ENCODE assay signal across 2 cellular contexts in genomic region chr16:67015317-67015731, GRCh38.
TF ChIP-seq lines count a peak whose summit lies in the region.

No MANE protein-coding gene starts in this region.

TF ChIP-seq in HCT116, 20 proteins besides CTCF, POLR2A, EP300 and RAD21:
- TF ChIP-seq, protein P1, sequence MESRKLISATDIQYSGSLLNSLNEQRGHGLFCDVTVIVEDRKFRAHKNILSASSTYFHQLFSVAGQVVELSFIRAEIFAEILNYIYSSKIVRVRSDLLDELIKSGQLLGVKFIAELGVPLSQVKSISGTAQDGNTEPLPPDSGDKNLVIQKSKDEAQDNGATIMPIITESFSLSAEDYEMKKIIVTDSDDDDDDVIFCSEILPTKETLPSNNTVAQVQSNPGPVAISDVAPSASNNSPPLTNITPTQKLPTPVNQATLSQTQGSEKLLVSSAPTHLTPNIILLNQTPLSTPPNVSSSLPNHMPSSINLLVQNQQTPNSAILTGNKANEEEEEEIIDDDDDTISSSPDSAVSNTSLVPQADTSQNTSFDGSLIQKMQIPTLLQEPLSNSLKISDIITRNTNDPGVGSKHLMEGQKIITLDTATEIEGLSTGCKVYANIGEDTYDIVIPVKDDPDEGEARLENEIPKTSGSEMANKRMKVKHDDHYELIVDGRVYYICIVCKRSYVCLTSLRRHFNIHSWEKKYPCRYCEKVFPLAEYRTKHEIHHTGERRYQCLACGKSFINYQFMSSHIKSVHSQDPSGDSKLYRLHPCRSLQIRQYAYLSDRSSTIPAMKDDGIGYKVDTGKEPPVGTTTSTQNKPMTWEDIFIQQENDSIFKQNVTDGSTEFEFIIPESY (IDR thresholded peaks at IDR 0.05; ENCODE audit: extremely low read depth, insufficient replicate concordance, low read length) = no peak
- TF ChIP-seq POLR2AphosphoS5 (IDR thresholded peaks at IDR 0.05; ENCODE audit: low read depth, low read length) = no peak
- no peak for TF ChIP-seq ZNF274 (IDR thresholded peaks at IDR 0.05; ENCODE audit: low read depth, low read length)
- no peak for TF ChIP-seq SIN3A (IDR thresholded peaks at IDR 0.05; ENCODE audit: low read depth)
- no peak for TF ChIP-seq ZFX (IDR thresholded peaks at IDR 0.05)
- no peak for TF ChIP-seq ELF1 (IDR thresholded peaks at IDR 0.05; ENCODE audit: borderline replicate concordance, low read depth)
- no peak for TF ChIP-seq TCF7L2 (IDR thresholded peaks at IDR 0.05; ENCODE audit: borderline replicate concordance, extremely low read depth, insufficient read depth, insufficient read length)
- TF ChIP-seq SP1 (IDR thresholded peaks at IDR 0.05; ENCODE audit: low read depth) = no peak
- TF ChIP-seq YY1 (IDR thresholded peaks at IDR 0.05; ENCODE audit: extremely low read depth, insufficient replicate concordance, low read depth, low read length) = no peak
- TF ChIP-seq, protein P2, sequence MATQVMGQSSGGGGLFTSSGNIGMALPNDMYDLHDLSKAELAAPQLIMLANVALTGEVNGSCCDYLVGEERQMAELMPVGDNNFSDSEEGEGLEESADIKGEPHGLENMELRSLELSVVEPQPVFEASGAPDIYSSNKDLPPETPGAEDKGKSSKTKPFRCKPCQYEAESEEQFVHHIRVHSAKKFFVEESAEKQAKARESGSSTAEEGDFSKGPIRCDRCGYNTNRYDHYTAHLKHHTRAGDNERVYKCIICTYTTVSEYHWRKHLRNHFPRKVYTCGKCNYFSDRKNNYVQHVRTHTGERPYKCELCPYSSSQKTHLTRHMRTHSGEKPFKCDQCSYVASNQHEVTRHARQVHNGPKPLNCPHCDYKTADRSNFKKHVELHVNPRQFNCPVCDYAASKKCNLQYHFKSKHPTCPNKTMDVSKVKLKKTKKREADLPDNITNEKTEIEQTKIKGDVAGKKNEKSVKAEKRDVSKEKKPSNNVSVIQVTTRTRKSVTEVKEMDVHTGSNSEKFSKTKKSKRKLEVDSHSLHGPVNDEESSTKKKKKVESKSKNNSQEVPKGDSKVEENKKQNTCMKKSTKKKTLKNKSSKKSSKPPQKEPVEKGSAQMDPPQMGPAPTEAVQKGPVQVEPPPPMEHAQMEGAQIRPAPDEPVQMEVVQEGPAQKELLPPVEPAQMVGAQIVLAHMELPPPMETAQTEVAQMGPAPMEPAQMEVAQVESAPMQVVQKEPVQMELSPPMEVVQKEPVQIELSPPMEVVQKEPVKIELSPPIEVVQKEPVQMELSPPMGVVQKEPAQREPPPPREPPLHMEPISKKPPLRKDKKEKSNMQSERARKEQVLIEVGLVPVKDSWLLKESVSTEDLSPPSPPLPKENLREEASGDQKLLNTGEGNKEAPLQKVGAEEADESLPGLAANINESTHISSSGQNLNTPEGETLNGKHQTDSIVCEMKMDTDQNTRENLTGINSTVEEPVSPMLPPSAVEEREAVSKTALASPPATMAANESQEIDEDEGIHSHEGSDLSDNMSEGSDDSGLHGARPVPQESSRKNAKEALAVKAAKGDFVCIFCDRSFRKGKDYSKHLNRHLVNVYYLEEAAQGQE (IDR thresholded peaks at IDR 0.05; ENCODE audit: low read depth) = no peak
- TF ChIP-seq EZH2 (IDR thresholded peaks at IDR 0.05) = no peak
- no peak for TF ChIP-seq SRF (IDR thresholded peaks at IDR 0.05; ENCODE audit: low read depth)
- no peak for TF ChIP-seq CEBPB (IDR thresholded peaks at IDR 0.05; ENCODE audit: low read depth)

TF ChIP-seq in GM12878, 131 proteins besides CTCF, POLR2A, EP300 and RAD21:
- TF ChIP-seq PAX8 (IDR thresholded peaks at IDR 0.05) (no peak), RAD51 (IDR thresholded peaks at IDR 0.05) (no peak), SMARCA5 (IDR thresholded peaks at IDR 0.05) (no peak), ZNF274 (IDR thresholded peaks at IDR 0.05; ENCODE audit: insufficient read depth, insufficient read length) (no peak), POLR2AphosphoS2 (IDR thresholded peaks at IDR 0.05; ENCODE audit: low read depth, low read length) (no peak), NFYA (IDR thresholded peaks at IDR 0.05; ENCODE audit: borderline replicate concordance, low read depth, low read length) (no peak)
- TF ChIP-seq, protein P3, sequence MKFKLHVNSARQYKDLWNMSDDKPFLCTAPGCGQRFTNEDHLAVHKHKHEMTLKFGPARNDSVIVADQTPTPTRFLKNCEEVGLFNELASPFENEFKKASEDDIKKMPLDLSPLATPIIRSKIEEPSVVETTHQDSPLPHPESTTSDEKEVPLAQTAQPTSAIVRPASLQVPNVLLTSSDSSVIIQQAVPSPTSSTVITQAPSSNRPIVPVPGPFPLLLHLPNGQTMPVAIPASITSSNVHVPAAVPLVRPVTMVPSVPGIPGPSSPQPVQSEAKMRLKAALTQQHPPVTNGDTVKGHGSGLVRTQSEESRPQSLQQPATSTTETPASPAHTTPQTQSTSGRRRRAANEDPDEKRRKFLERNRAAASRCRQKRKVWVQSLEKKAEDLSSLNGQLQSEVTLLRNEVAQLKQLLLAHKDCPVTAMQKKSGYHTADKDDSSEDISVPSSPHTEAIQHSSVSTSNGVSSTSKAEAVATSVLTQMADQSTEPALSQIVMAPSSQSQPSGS (IDR thresholded peaks at IDR 0.05; ENCODE audit: low read length) = no peak
- TF ChIP-seq, protein P4, sequence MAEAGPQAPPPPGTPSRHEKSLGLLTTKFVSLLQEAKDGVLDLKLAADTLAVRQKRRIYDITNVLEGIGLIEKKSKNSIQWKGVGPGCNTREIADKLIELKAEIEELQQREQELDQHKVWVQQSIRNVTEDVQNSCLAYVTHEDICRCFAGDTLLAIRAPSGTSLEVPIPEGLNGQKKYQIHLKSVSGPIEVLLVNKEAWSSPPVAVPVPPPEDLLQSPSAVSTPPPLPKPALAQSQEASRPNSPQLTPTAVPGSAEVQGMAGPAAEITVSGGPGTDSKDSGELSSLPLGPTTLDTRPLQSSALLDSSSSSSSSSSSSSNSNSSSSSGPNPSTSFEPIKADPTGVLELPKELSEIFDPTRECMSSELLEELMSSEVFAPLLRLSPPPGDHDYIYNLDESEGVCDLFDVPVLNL (IDR thresholded peaks at IDR 0.05; ENCODE audit: low read depth, low read length) = no peak
